12 cellular contexts compared by ENCODE assay signal in the genomic region with DNA sequence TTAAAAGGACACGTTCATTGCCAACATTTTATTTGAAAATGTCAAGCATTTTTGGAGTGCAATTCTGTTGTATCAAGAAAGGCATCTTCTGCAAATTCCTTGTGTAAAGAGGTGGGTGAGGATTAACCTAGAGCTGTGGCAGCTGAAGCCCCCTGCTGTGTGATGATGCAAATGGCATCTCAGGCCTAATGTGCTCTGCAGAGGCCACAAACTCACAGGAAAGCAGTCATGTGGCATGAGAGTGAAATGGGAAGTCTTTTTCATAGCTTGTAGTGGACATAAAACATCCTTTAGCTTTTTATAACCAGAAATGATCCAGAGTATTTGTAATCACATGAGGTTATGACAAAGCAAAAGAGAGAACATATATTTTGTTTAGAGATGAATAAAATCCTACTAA. TPM values are rescaled to one million over a fixed set of nuclear protein-coding genes. Genes with fewer than 3 reads are reported as not detected.
DNase-seq lines count a peak whose midpoint lies in the region; ATAC-seq and TF ChIP-seq lines count a peak whose summit lies in the region.
"Had no signal": no experiment of that assay in that cellular context is flagged by ENCODE, and none has a peak within 500 bp of the region (broad histone marks: within the 10 kb centered on the region; RNA-seq: fewer than 3 reads in every experiment).

No MANE protein-coding gene starts in this region.

- no peaks in the 10 kb centered on the region for H3K9me3 Mint-ChIP-seq in Caco-2 (ENCODE audit: unreplicated experiment)
- H3K9me3 Mint-ChIP-seq: activated CD8-positive, alpha-beta T cell treated with anti-CD3 and anti-CD28 coated beads for 36 hours had no signal

- DNase-seq in Caco-2: peak in 1 of 2 experiments; percentile 25
- DNase-seq in HuH-7.5 (ENCODE audit: low spot score): peak; percentile 16
- DNase-seq in SJCRH30: peak; percentile 86 to 92
- DNase-seq in iPS-NIHi7 (ENCODE audit: extremely low spot score): peak; percentile 23
- DNase-seq in activated CD4-positive, alpha-beta T cell treated with anti-CD3 and anti-CD28 coated beads for 48 hours: no peak
- no peak for DNase-seq in DMS79 (lab: John Stamatoyannopoulos, UW)
- no peak for DNase-seq in aorta
- no peak for DNase-seq in cardiac septum (ENCODE audit: low spot score)
- DNase-seq: activated CD8-positive, alpha-beta T cell treated with anti-CD3 and anti-CD28 coated beads for 36 hours; effector memory CD4-positive, alpha-beta T cell; GM23248; MV-4-11 had no signal

- H3K27me3 ChIP-seq in Caco-2 (replicated peaks; ENCODE audit: control insufficient read depth, insufficient read depth, low read length) (no peaks in the 10 kb centered on the region), SJCRH30 (no peaks in the 10 kb centered on the region), aorta (ENCODE audit: control insufficient read depth in 1 of 2, insufficient read depth in 2 of 2, low read length in 1 of 2) (peaks cover 0 to 3% of the 10 kb centered on the region in 2 donors)

- POLR2A ChIA-PET in Caco-2 (lab: Charles Lee): no interaction called here

- H3K36me3 ChIP-seq in Caco-2 (ENCODE audit: control insufficient read depth, insufficient read depth, low read length): no peaks in the 10 kb centered on the region
- H3K36me3 ChIP-seq in SJCRH30: no peaks in the 10 kb centered on the region
- H3K36me3 ChIP-seq in aorta (ENCODE audit: control insufficient read depth in 1 of 2, insufficient read depth in 2 of 2, low read length in 1 of 2): no peaks in the 10 kb centered on the region

- peak; percentile 19 to 40 for TF ChIP-seq CTCF in Caco-2 (IDR thresholded peaks at IDR 0.05; ENCODE audit: insufficient read depth in 1 of 2, low read depth in 1 of 2, low read length in 1 of 2, severe bottlenecking in 1 of 2, unreplicated experiment in 1 of 2)

- peaks cover 6% of the 10 kb centered on the region for H3K27me3 Mint-ChIP-seq in Caco-2 (ENCODE audit: insufficient read depth, unreplicated experiment)

- no peaks in the 10 kb centered on the region for H3K36me3 Mint-ChIP-seq in Caco-2 (ENCODE audit: insufficient read depth, unreplicated experiment)

- H3K4me1 Mint-ChIP-seq in Caco-2 (ENCODE audit: low read depth, unreplicated experiment): no peaks in the 10 kb centered on the region

- 22 to 40% methylated on average over 1 of the region's 1 CpG for WGBS in aorta, 2 donors

- no peak for ATAC-seq in aorta (ENCODE audit: low FRiP score)
- ATAC-seq: activated CD8-positive, alpha-beta T cell treated with anti-CD3 and anti-CD28 coated beads for 36 hours had no signal

- H3K27ac Mint-ChIP-seq in Caco-2 (ENCODE audit: unreplicated experiment): no peak overlapping the region
- H3K27ac Mint-ChIP-seq: activated CD8-positive, alpha-beta T cell treated with anti-CD3 and anti-CD28 coated beads for 36 hours had no signal

- no peaks in the 10 kb centered on the region for H3K4me1 ChIP-seq in Caco-2
- H3K4me1 ChIP-seq in SJCRH30: peaks cover 40% of the 10 kb centered on the region
- no peaks in the 10 kb centered on the region for H3K4me1 ChIP-seq in aorta (ENCODE audit: control insufficient read depth in 1 of 2, insufficient read depth in 2 of 2, low read length in 2 of 2)

- no TSS peak for BruUV-seq in Caco-2 (replicated peaks; lab: Mats Ljungman, UMichigan)

- H3K9me3 ChIP-seq in Caco-2 (no peaks in the 10 kb centered on the region), SJCRH30 (replicated peaks) (no peaks in the 10 kb centered on the region), aorta (ENCODE audit: control insufficient read depth, low read length) (no peaks in the 10 kb centered on the region)

- intact Hi-C loops in Caco-2 (cut with micrococcal nuclease; ENCODE audit: unreplicated experiment) (no loop called here), aorta (cut with DNase I) (no loop called here), cardiac septum (cut with DNase I) (no loop called here)

- CTCF ChIA-PET in Caco-2 (lab: Charles Lee): no interaction called here

- H3K4me3 ChIP-seq in Caco-2 (ENCODE audit: low read depth, low read length): no peak overlapping the region
- H3K4me3 ChIP-seq in SJCRH30: no peak overlapping the region; the same call in 1 of the 2 replicates
- no peak overlapping the region for H3K4me3 ChIP-seq in aorta (ENCODE audit: low read length in 2 of 2)
- H3K4me3 ChIP-seq: GM23248 had no signal

- peak overlapping the region; percentile 68 for H3K27ac ChIP-seq in SJCRH30
- no peak overlapping the region for H3K27ac ChIP-seq in aorta (ENCODE audit: low read depth in 1 of 2, low read length in 2 of 2)
- H3K27ac ChIP-seq: GM23248 had no signal

- no peak overlapping the region for H3K4me3 Mint-ChIP-seq in Caco-2 (ENCODE audit: unreplicated experiment)
- H3K4me3 Mint-ChIP-seq: activated CD8-positive, alpha-beta T cell treated with anti-CD3 and anti-CD28 coated beads for 36 hours had no signal

RNA-seq across cellular contexts. Expression of a gene that starts 6.4 kb away (rescaled TPM):
- not detected in 2 replicates for total RNA-seq in Caco-2 (2022)
- 12.0 and 20.8 TPM in 2 replicates for total RNA-seq in SJCRH30 (2014; rRNA removed; shearing (Covaris generic))
- total RNA-seq in aorta: 1 to 10 TPM; 1.3 to 1.8 TPM
- not detected for polyA plus RNA-seq in aorta
- 0.65 TPM for total RNA-seq in cardiac septum
- total RNA-seq: GM23248 had no signal

Comparison
In these comparisons a context has a peak if more than half of its experiments do, and no peak if none do; other contexts are left out.
1. DNase-seq: peak in HuH-7.5 (single experiment), SJCRH30 (2 of 2) and iPS-NIHi7 (single experiment); none in activated CD4-positive, alpha-beta T cell treated with anti-CD3 and anti-CD28 coated beads for 48 hours (single experiment), DMS79 (single experiment), aorta (0 of 2) and cardiac septum (single experiment).